In genomic region chr6:37212268-37212667, GRCh38 we compare ENCODE assay signal across 31 cellular contexts.
"Had no signal": no experiment of that assay in that cellular context is flagged by ENCODE, and none has a peak within 500 bp of the region (broad histone marks: within the 10 kb centered on the region; RNA-seq: fewer than 3 reads in every experiment).

No MANE protein-coding gene starts in this region.

- H3K27ac ChIP-seq: brain microvascular endothelial cell, coronary artery, gastrocnemius medialis, heart left ventricle had no signal

- H3K27me3 ChIP-seq: brain microvascular endothelial cell, gastrocnemius medialis, heart left ventricle had no signal

- H3K9me3 Mint-ChIP-seq: activated CD4-positive, alpha-beta memory T cell treated with anti-CD3 and anti-CD28 coated beads for 36 hours; activated CD4-positive, alpha-beta T cell treated with anti-CD3 and anti-CD28 coated beads, Interleukin-2, amount 10 ng/mL, durations not matched to agents 24 days and 14 days; activated T-cell treated with anti-CD3 and anti-CD28 coated beads, Interleukin-2, amount 50 U/mL, for 4 hours; activated T-helper 17 cell treated with anti-CD3 and anti-CD28 coated beads, Interleukin-2, amount 50 U/mL, for 72 hours; central memory CD8-positive, alpha-beta T cell; effector memory CD8-positive, alpha-beta T cell had no signal

- H3K4me3 Mint-ChIP-seq: activated CD4-positive, alpha-beta memory T cell treated with anti-CD3 and anti-CD28 coated beads for 36 hours; activated CD4-positive, alpha-beta T cell treated with anti-CD3 and anti-CD28 coated beads for 36 hours; activated CD4-positive, alpha-beta T cell treated with anti-CD3 and anti-CD28 coated beads, Interleukin-2, amount 10 ng/mL, durations not matched to agents 24 days and 14 days; activated CD8-positive, alpha-beta T cell treated with anti-CD3 and anti-CD28 coated beads, Interleukin-2, amount 10 ng/mL, durations not matched to agents 7 days and 5 days; activated naive CD8-positive, alpha-beta T cell; activated T-cell treated with anti-CD3 and anti-CD28 coated beads, Interleukin-2, amount 50 U/mL, for 4 hours; activated T-helper 17 cell treated with anti-CD3 and anti-CD28 coated beads, Interleukin-2, amount 50 U/mL, for 72 hours; central memory CD8-positive, alpha-beta T cell; effector memory CD8-positive, alpha-beta T cell had no signal

- H3K36me3 Mint-ChIP-seq: activated CD4-positive, alpha-beta memory T cell treated with anti-CD3 and anti-CD28 coated beads for 36 hours; activated naive CD8-positive, alpha-beta T cell had no signal

- H3K9me3 ChIP-seq: gastrocnemius medialis, heart left ventricle had no signal

- H3K27ac Mint-ChIP-seq: activated CD4-positive, alpha-beta memory T cell treated with anti-CD3 and anti-CD28 coated beads for 36 hours; activated CD4-positive, alpha-beta T cell treated with anti-CD3 and anti-CD28 coated beads, Interleukin-2, amount 10 ng/mL, durations not matched to agents 24 days and 14 days; activated CD8-positive, alpha-beta T cell treated with anti-CD3 and anti-CD28 coated beads, Interleukin-2, amount 10 ng/mL, durations not matched to agents 7 days and 5 days; activated naive CD8-positive, alpha-beta T cell; activated T-helper 17 cell treated with anti-CD3 and anti-CD28 coated beads, Interleukin-2, amount 50 U/mL, for 72 hours; effector memory CD8-positive, alpha-beta T cell had no signal

- DNase-seq: activated CD4-positive, alpha-beta memory T cell treated with anti-CD3 and anti-CD28 coated beads for 36 hours; activated CD4-positive, alpha-beta T cell treated with anti-CD3 and anti-CD28 coated beads for 36 hours; activated CD4-positive, alpha-beta T cell treated with anti-CD3 and anti-CD28 coated beads, Interleukin-2, amount 10 ng/mL, durations not matched to agents 24 days and 14 days; activated CD4-positive, CD25-positive, alpha-beta regulatory T cell; activated CD4-positive, CD25-positive, alpha-beta regulatory T cell treated with anti-CD3 and anti-CD28 coated beads, Interleukin-2, amount 50 U/mL, for 72 hours; activated CD8-positive, alpha-beta T cell treated with anti-CD3 and anti-CD28 coated beads, Interleukin-2, amount 10 ng/mL, durations not matched to agents 7 days and 5 days; activated effector memory CD4-positive, alpha-beta T cell treated with Interleukin-2 at 50 U/mL for 16 hours; activated gamma-delta T cell treated with Interleukin-2 at 50 U/mL for 16 hours; activated naive CD4-positive, alpha-beta T cell treated with anti-CD3 and anti-CD28 coated beads, Interleukin-2, amount 50 U/mL, for 16 hours; activated naive CD4-positive, alpha-beta T cell treated with Interleukin-2 at 50 U/mL for 16 hours; activated T-cell treated with anti-CD3 and anti-CD28 coated beads, Interleukin-2, amount 50 U/mL, for 4 hours; amniotic stem cell; anterior cingulate cortex; brain microvascular endothelial cell; dermis blood vessel endothelial cell; effector CD4-positive, alpha-beta T cell; effector memory CD8-positive, alpha-beta T cell; foreskin fibroblast; gastrocnemius medialis; glutamatergic neuron; heart left ventricle; T-helper 2 cell had no signal

- H3K4me3 ChIP-seq: coronary artery, gastrocnemius medialis, heart left ventricle had no signal

- ATAC-seq: activated CD4-positive, alpha-beta T cell treated with anti-CD3 and anti-CD28 coated beads for 36 hours; activated CD8-positive, alpha-beta T cell treated with anti-CD3 and anti-CD28 coated beads, Interleukin-2, amount 10 ng/mL, durations not matched to agents 7 days and 5 days; activated T-cell treated with anti-CD3 and anti-CD28 coated beads, Interleukin-2, amount 50 U/mL, for 4 hours; activated T-helper 17 cell treated with anti-CD3 and anti-CD28 coated beads, Interleukin-2, amount 50 U/mL, for 72 hours; effector memory CD8-positive, alpha-beta T cell; esophagus mucosa; gastrocnemius medialis; heart left ventricle had no signal

- FAIRE-seq: astrocyte, bronchial epithelial cell, endometrium, endothelial cell of umbilical vein had no signal

- H3K27me3 Mint-ChIP-seq: activated CD4-positive, alpha-beta memory T cell treated with anti-CD3 and anti-CD28 coated beads for 36 hours; activated CD4-positive, alpha-beta T cell treated with anti-CD3 and anti-CD28 coated beads for 36 hours; activated CD4-positive, alpha-beta T cell treated with anti-CD3 and anti-CD28 coated beads, Interleukin-2, amount 10 ng/mL, durations not matched to agents 24 days and 14 days; activated naive CD8-positive, alpha-beta T cell; activated T-helper 17 cell treated with anti-CD3 and anti-CD28 coated beads, Interleukin-2, amount 50 U/mL, for 72 hours; central memory CD8-positive, alpha-beta T cell; effector memory CD8-positive, alpha-beta T cell had no signal

- H3K36me3 ChIP-seq: brain microvascular endothelial cell, gastrocnemius medialis, heart left ventricle had no signal
